ENCODE assay signal across 1 cellular context in genomic region chr14:53956427-53957201, GRCh38.
TF ChIP-seq lines count a peak whose summit lies in the region.

BMP4 (minus strand) TSS chr14:53956825; CDS start chr14:53952222, 4,603 bp downstream.

TF ChIP-seq in HepG2, 621 proteins besides CTCF, POLR2A, EP300 and RAD21 (continued from another document and continues in another):
- TF ChIP-seq ZNF891 (CRISPR knock-in tag; IDR thresholded peaks at IDR 0.05) = no peak
- TF ChIP-seq KLF6 (CRISPR knock-in tag; IDR thresholded peaks at IDR 0.05) = peak; percentile 69
- TF ChIP-seq DNMT1 (CRISPR knock-in tag; IDR thresholded peaks at IDR 0.05) = no peak
- no peak for TF ChIP-seq ZUFSP (CRISPR knock-in tag; IDR thresholded peaks at IDR 0.05; ENCODE audit: borderline replicate concordance)
- no peak for TF ChIP-seq NFE2 (CRISPR knock-in tag; IDR thresholded peaks at IDR 0.05)
- TF ChIP-seq ZNF24 (IDR thresholded peaks at IDR 0.05) = no peak
- TF ChIP-seq ZNF256 (CRISPR knock-in tag; conservative IDR thresholded peaks at IDR 0.05) = peak; percentile 84; the same call in 1 of the 2 replicates
- TF ChIP-seq ZBTB7B (CRISPR knock-in tag; IDR thresholded peaks at IDR 0.05) = peak; percentile 34; the same call in 1 of the 2 replicates
- TF ChIP-seq THAP7 (CRISPR knock-in tag; IDR thresholded peaks at IDR 0.05) = no peak; the same call in 1 of the 2 replicates
- no peak for TF ChIP-seq ZNF75D (CRISPR knock-in tag; IDR thresholded peaks at IDR 0.05; ENCODE audit: borderline replicate concordance)
- no peak for TF ChIP-seq ZNF496 (CRISPR knock-in tag; IDR thresholded peaks at IDR 0.05; ENCODE audit: insufficient replicate concordance)
- peak; percentile 97 for TF ChIP-seq KLF11 (CRISPR knock-in tag; IDR thresholded peaks at IDR 0.05)
- no peak for TF ChIP-seq HNF1A (IDR thresholded peaks at IDR 0.05; ENCODE audit: low read depth)
- TF ChIP-seq HNF1A (CRISPR knock-in tag; IDR thresholded peaks at IDR 0.05; ENCODE audit: borderline replicate concordance) = peak; percentile 60; the same call in 1 of the 2 replicates
- no peak for TF ChIP-seq KDM6A (CRISPR knock-in tag; IDR thresholded peaks at IDR 0.05; ENCODE audit: low read depth)
- 0 out of 2 replicates have a peak, but pooled peaks have one; percentile 64 for TF ChIP-seq HOXD1 (CRISPR knock-in tag; IDR thresholded peaks at IDR 0.05)
- TF ChIP-seq FOXK2 (IDR thresholded peaks at IDR 0.05) = no peak
- peak; percentile 58; the same call in 1 of the 2 replicates for TF ChIP-seq HOMEZ (CRISPR knock-in tag; IDR thresholded peaks at IDR 0.05; ENCODE audit: low read depth)
- TF ChIP-seq ARNT2 (CRISPR knock-in tag; IDR thresholded peaks at IDR 0.05; ENCODE audit: low read depth) = peak; percentile 96
- no peak; the same call in none of the 2 replicates for TF ChIP-seq NFKBIZ (CRISPR knock-in tag; IDR thresholded peaks at IDR 0.05)
- no peak for TF ChIP-seq ZNF44 (CRISPR knock-in tag; IDR thresholded peaks at IDR 0.05)
- TF ChIP-seq PREB (CRISPR knock-in tag; IDR thresholded peaks at IDR 0.05) = no peak
- TF ChIP-seq NCOR1 (IDR thresholded peaks at IDR 0.05; ENCODE audit: borderline replicate concordance, low read length) = no peak
- peak; percentile 36; the same call in 1 of the 2 replicates for TF ChIP-seq JUN (CRISPR knock-in tag; IDR thresholded peaks at IDR 0.05)
- TF ChIP-seq ISX (CRISPR knock-in tag; conservative IDR thresholded peaks at IDR 0.05) = 0 out of 2 replicates have a peak, but pooled peaks have one; percentile 83
- TF ChIP-seq ZNF274 (CRISPR knock-in tag; IDR thresholded peaks at IDR 0.05) = peak; percentile 49; the same call in 1 of the 2 replicates
- TF ChIP-seq ZNF761 (CRISPR knock-in tag; conservative IDR thresholded peaks at IDR 0.05) = peak; percentile 76; the same call in 1 of the 2 replicates
- TF ChIP-seq ISL2 (CRISPR knock-in tag; IDR thresholded peaks at IDR 0.05) = peak; percentile 70
- TF ChIP-seq RERE (CRISPR knock-in tag; IDR thresholded peaks at IDR 0.05; ENCODE audit: low read depth) = no peak; the same call in 1 of the 2 replicates
- TF ChIP-seq RNF2 (conservative IDR thresholded peaks at IDR 0.05; ENCODE audit: low read depth) = no peak; the same call in 1 of the 2 replicates
- no peak; the same call in 1 of the 2 replicates for TF ChIP-seq ZNF333 (CRISPR knock-in tag; IDR thresholded peaks at IDR 0.05; ENCODE audit: borderline replicate concordance)
- peak; percentile 28 for TF ChIP-seq ZBTB20 (CRISPR knock-in tag; IDR thresholded peaks at IDR 0.05; ENCODE audit: borderline replicate concordance, low read depth)
- peak; percentile 50; the same call in 1 of the 2 replicates for TF ChIP-seq ZNF629 (CRISPR knock-in tag; conservative IDR thresholded peaks at IDR 0.05)
- peak; percentile 85 for TF ChIP-seq ARID5B (CRISPR knock-in tag; IDR thresholded peaks at IDR 0.05)
- TF ChIP-seq DDIT3 (CRISPR knock-in tag; IDR thresholded peaks at IDR 0.05) = no peak
- peak; percentile 82 for TF ChIP-seq KDM5B (CRISPR knock-in tag; IDR thresholded peaks at IDR 0.05; ENCODE audit: borderline replicate concordance)
- no peak for TF ChIP-seq E2F5 (CRISPR knock-in tag; conservative IDR thresholded peaks at IDR 0.05)
- no peak for TF ChIP-seq SMC3 (IDR thresholded peaks at IDR 0.05; ENCODE audit: low read length)
- TF ChIP-seq SIN3A (IDR thresholded peaks at IDR 0.05; ENCODE audit: borderline replicate concordance, low read depth, low read length) = peak; percentile 75; the same call in 1 of the 2 replicates
- TF ChIP-seq KLF16 (CRISPR knock-in tag; IDR thresholded peaks at IDR 0.05) = peak in 1 of 2 experiments; percentile 86; a peak in 2 of 4 replicates
- TF ChIP-seq ZNF598 (CRISPR knock-in tag; IDR thresholded peaks at IDR 0.05; ENCODE audit: borderline replicate concordance) = no peak
